Comparison of ENCODE assay signal across 39 cellular contexts in genomic region chr10:2915412-2915811, GRCh38.
"Had no signal": no experiment of that assay in that cellular context is flagged by ENCODE, and none has a peak within 500 bp of the region (broad histone marks: within the 10 kb centered on the region; RNA-seq: fewer than 3 reads in every experiment).

No MANE protein-coding gene starts in this region.

- H3K27me3 ChIP-seq: adrenal gland, body of pancreas, Peyer's patch had no signal

- H3K4me1 Mint-ChIP-seq: activated B cell treated with CpG ODN at 0.5 μM for 24 hours had no signal

- H3K4me3 Mint-ChIP-seq: activated B cell treated with CpG ODN at 0.5 μM for 24 hours; activated CD4-positive, alpha-beta memory T cell treated with anti-CD3 and anti-CD28 coated beads for 36 hours; activated naive CD4-positive, alpha-beta T cell treated with anti-CD3 and anti-CD28 coated beads for 36 hours; activated T-cell treated with anti-CD3 and anti-CD28 coated beads, Interleukin-2, amount 50 U/mL, for 4 hours; activated T-helper 1 cell treated with anti-CD3 and anti-CD28 coated beads, Interleukin-12 subunit alpha, Interleukin-12 subunit beta, Interleukin-2, Interleukin-4 antibody, amounts not matched to agents 30 ng/mL and 10 ng/mL and 1 ng/mL, durations not matched to agents 14 hours and 24 hours and 36 hours; T-cell; T-helper 17 cell had no signal

- H3K36me3 ChIP-seq: adrenal gland, Peyer's patch had no signal

- ATAC-seq: activated naive CD4-positive, alpha-beta T cell treated with anti-CD3 and anti-CD28 coated beads, Interleukin-2, amount 50 U/mL, for 72 hours; activated T-cell treated with anti-CD3 and anti-CD28 coated beads, Interleukin-2, amount 50 U/mL, for 4 hours; body of pancreas; PC-3; SK-N-SH treated with all-trans-retinoic acid at 6 μM for 48 hours; T-cell; T-helper 17 cell had no signal

- H3K4me1 ChIP-seq: adrenal gland, Peyer's patch had no signal

- FAIRE-seq: astrocyte, bronchial epithelial cell had no signal

- DNase-seq: activated B cell treated with CpG ODN at 0.5 μM for 24 hours; activated CD4-positive, alpha-beta memory T cell treated with anti-CD3 and anti-CD28 coated beads for 36 hours; activated CD4-positive, alpha-beta T cell treated with anti-CD3 and anti-CD28 coated beads for 4 hours; activated CD4-positive, alpha-beta T cell treated with anti-CD3 and anti-CD28 coated beads, Interleukin-2, amount 50 U/mL, for 1 hour; activated CD4-positive, CD25-positive, alpha-beta regulatory T cell treated with anti-CD3 and anti-CD28 coated beads, Interleukin-2, amount 50 U/mL, for 72 hours; activated CD8-positive, alpha-beta memory T cell treated with anti-CD3 and anti-CD28 coated beads, Interleukin-2, amount 50 U/mL, for 4 hours; activated gamma-delta T cell treated with Interleukin-2 at 50 U/mL for 16 hours; activated naive CD4-positive, alpha-beta T cell treated with anti-CD3 and anti-CD28 coated beads for 36 hours; activated T-cell treated with anti-CD3 and anti-CD28 coated beads for 4 hours; activated T-cell treated with anti-CD3 and anti-CD28 coated beads, Interleukin-2, amount 50 U/mL, for 4 hours; adrenal gland; body of pancreas; caudate nucleus; cerebellar nuclear complex; NCI-H1048; NCI-H1105 treated with DMSO at 0.1 percent for 48 hours; NCI-H1436; NCI-H1694; NCI-H1930; NCI-H2081 treated with DMSO at 0.1 percent for 48 hours; NCI-H226; NCI-H446 treated with DMSO at 0.1 percent for 48 hours; NCI-H524; NCI-H69; NCI-H82; NK-92 treated with Interleukin-12 subunit alpha and Interleukin-12 subunit beta, amount 100 ng/mL, for 24 hours; PC-3; Peyer's patch; RPMI8226; SHP77 treated with DMSO at 0.1 percent for 48 hours; T-cell; T-helper 17 cell; T-helper 9 cell had no signal

- H3K36me3 Mint-ChIP-seq: activated CD4-positive, alpha-beta memory T cell treated with anti-CD3 and anti-CD28 coated beads for 36 hours; activated naive CD4-positive, alpha-beta T cell treated with anti-CD3 and anti-CD28 coated beads, Interleukin-2, amount 50 U/mL, for 72 hours; T-cell had no signal

- H3K27ac ChIP-seq: adrenal gland, body of pancreas, Peyer's patch, VCaP had no signal

- H3K9me3 Mint-ChIP-seq: activated B cell treated with CpG ODN at 0.5 μM for 24 hours; activated CD4-positive, alpha-beta memory T cell treated with anti-CD3 and anti-CD28 coated beads for 36 hours; activated naive CD4-positive, alpha-beta T cell treated with anti-CD3 and anti-CD28 coated beads for 36 hours; activated naive CD4-positive, alpha-beta T cell treated with anti-CD3 and anti-CD28 coated beads, Interleukin-2, amount 50 U/mL, for 72 hours; activated T-cell treated with anti-CD3 and anti-CD28 coated beads, Interleukin-2, amount 50 U/mL, for 4 hours; activated T-helper 1 cell treated with anti-CD3 and anti-CD28 coated beads, Interleukin-12 subunit alpha, Interleukin-12 subunit beta, Interleukin-2, Interleukin-4 antibody, amounts not matched to agents 30 ng/mL and 10 ng/mL and 1 ng/mL, durations not matched to agents 14 hours and 24 hours and 36 hours; T-cell had no signal

- H3K27ac Mint-ChIP-seq: activated B cell treated with CpG ODN at 0.5 μM for 24 hours; activated CD4-positive, alpha-beta memory T cell treated with anti-CD3 and anti-CD28 coated beads for 36 hours; activated naive CD4-positive, alpha-beta T cell treated with anti-CD3 and anti-CD28 coated beads for 36 hours; activated T-helper 1 cell treated with anti-CD3 and anti-CD28 coated beads, Interleukin-12 subunit alpha, Interleukin-12 subunit beta, Interleukin-2, Interleukin-4 antibody, amounts not matched to agents 30 ng/mL and 10 ng/mL and 1 ng/mL, durations not matched to agents 14 hours and 24 hours and 36 hours; T-cell; T-helper 17 cell had no signal

- H3K9me3 ChIP-seq: adrenal gland, body of pancreas, Peyer's patch had no signal

- H3K4me3 ChIP-seq: adrenal gland, body of pancreas, Peyer's patch had no signal
